In the genomic region with DNA sequence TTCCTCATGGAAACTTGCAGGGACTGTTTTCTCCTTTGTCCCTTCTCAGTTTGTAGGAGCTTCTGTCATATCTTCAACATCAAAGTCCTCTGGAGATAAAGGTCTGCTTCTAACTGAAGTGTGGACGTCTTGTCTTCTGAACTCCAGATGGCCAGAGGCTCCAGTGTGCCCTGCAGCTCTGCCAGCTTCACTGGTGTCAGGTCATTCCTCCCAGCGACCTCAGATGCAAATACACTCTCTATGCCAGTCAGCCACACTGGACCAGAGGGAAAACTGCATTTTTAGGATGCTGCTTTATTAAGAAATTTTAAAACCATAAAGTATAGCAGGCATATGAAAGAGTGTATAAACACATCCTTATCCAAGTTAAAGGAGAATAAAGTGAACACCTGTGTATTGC, we compare ENCODE assay signal across 21 cellular contexts.
"Had no signal": no experiment of that assay in that cellular context is flagged by ENCODE, and none has a peak within 500 bp of the region (broad histone marks: within the 10 kb centered on the region; RNA-seq: fewer than 3 reads in every experiment).

No MANE protein-coding gene starts in this region.

- DNase-seq: Kasumi-1; KBM-7; MV-4-11; NCI-H1048; NCI-H1105; NCI-H1417; NCI-H1436 treated with DMSO at 0.1 percent for 48 hours; NCI-H1694; NCI-H187 treated with DMSO at 0.1 percent for 48 hours; NCI-H2029 treated with DMSO at 0.1 percent for 48 hours; NCI-H2171 treated with DMSO at 0.1 percent for 48 hours; NCI-H345; NCI-H446 treated with DMSO at 0.1 percent for 48 hours; NCI-H510A treated with DMSO at 0.1 percent for 48 hours; NCI-H69; NCI-H774; NK-92 treated with Interleukin-12 subunit alpha and Interleukin-12 subunit beta, amount 100 ng/mL, for 24 hours; PC-3; SHP77 had no signal

- H3K27ac ChIP-seq: RWPE1 had no signal

- ATAC-seq: Panc1, PC-3 had no signal
